ENCODE assay signal across 32 cellular contexts in the genomic region with DNA sequence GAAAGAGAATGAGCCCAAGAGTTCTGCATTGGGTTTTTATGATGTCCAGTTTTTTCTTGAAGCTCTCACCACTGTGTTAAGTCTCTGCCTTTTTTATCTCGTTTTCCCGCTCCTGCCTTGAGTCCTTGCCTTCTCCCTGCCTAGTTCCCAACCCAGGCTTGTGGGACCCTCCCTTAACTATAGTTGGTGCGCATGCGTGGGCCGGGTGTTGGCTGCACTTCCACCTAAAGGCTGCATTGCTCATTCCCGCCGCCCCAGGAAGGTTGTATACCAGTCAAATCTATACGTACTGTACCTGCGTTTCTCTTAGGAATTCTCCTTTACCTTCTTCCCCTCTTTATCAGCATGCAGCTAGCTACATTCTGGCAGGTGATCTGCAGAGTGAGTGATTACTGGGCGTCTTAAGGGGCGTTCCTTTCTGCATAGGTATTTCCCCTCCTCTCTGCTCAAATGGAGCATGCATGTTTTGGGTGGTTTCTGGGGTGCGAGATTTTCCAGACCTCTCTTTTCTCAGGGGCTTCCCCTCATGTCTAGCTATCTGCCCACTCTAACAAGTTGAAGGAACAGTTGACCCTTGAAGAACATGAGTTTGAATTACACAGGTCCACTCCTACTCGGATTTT. TPM values are rescaled to one million over a fixed set of nuclear protein-coding genes. Genes with fewer than 3 reads are reported as not detected.
"Had no signal": no experiment of that assay in that cellular context is flagged by ENCODE, and none has a peak within 500 bp of the region (broad histone marks: within the 10 kb centered on the region; RNA-seq: fewer than 3 reads in every experiment).

No MANE protein-coding gene starts in this region.

- H3K27me3 ChIP-seq: ascending aorta, esophagus muscularis mucosa, foreskin keratinocyte, gastrocnemius medialis, heart left ventricle had no signal

- H3K4me1 ChIP-seq: ascending aorta, esophagus muscularis mucosa, foreskin keratinocyte, gastrocnemius medialis, heart left ventricle had no signal

- FAIRE-seq: bronchial epithelial cell, colon had no signal

- H3K36me3 Mint-ChIP-seq: activated CD8-positive, alpha-beta memory T cell treated with anti-CD3 and anti-CD28 coated beads, Interleukin-2, amount 10 ng/mL, durations not matched to agents 7 days and 5 days had no signal

- H3K4me3 ChIP-seq: ascending aorta, esophagus muscularis mucosa, gastrocnemius medialis, heart left ventricle had no signal

- H3K27me3 Mint-ChIP-seq: activated CD4-positive, alpha-beta memory T cell treated with anti-CD3 and anti-CD28 coated beads for 36 hours; activated CD4-positive, alpha-beta T cell treated with anti-CD3 and anti-CD28 coated beads for 36 hours; activated CD4-positive, alpha-beta T cell treated with anti-CD3 and anti-CD28 coated beads, Interleukin-2, amount 10 ng/mL, durations not matched to agents 24 days and 14 days; activated naive CD4-positive, alpha-beta T cell treated with anti-CD3 and anti-CD28 coated beads, Interleukin-2, amount 50 U/mL, for 24 hours; activated naive CD8-positive, alpha-beta T cell treated with anti-CD3 and anti-CD28 coated beads for 36 hours; brain; central memory CD8-positive, alpha-beta T cell had no signal

- H3K27ac ChIP-seq: ascending aorta, esophagus muscularis mucosa, foreskin keratinocyte, gastrocnemius medialis, heart left ventricle had no signal

- H3K4me1 Mint-ChIP-seq: activated CD4-positive, alpha-beta T cell treated with anti-CD3 and anti-CD28 coated beads for 36 hours; activated CD4-positive, alpha-beta T cell treated with anti-CD3 and anti-CD28 coated beads, Interleukin-2, amount 10 ng/mL, durations not matched to agents 24 days and 14 days; activated CD8-positive, alpha-beta memory T cell treated with anti-CD3 and anti-CD28 coated beads, Interleukin-2, amount 10 ng/mL, durations not matched to agents 7 days and 5 days; activated naive CD4-positive, alpha-beta T cell treated with anti-CD3 and anti-CD28 coated beads, Interleukin-2, amount 50 U/mL, for 24 hours; activated naive CD8-positive, alpha-beta T cell treated with anti-CD3 and anti-CD28 coated beads for 36 hours; brain; central memory CD8-positive, alpha-beta T cell had no signal

- H3K4me3 Mint-ChIP-seq: activated CD4-positive, alpha-beta memory T cell treated with anti-CD3 and anti-CD28 coated beads for 36 hours; activated CD4-positive, alpha-beta T cell treated with anti-CD3 and anti-CD28 coated beads for 36 hours; activated CD4-positive, alpha-beta T cell treated with anti-CD3 and anti-CD28 coated beads, Interleukin-2, amount 10 ng/mL, durations not matched to agents 24 days and 14 days; activated CD8-positive, alpha-beta memory T cell treated with anti-CD3 and anti-CD28 coated beads, Interleukin-2, amount 10 ng/mL, durations not matched to agents 7 days and 5 days; activated CD8-positive, alpha-beta T cell treated with anti-CD3 and anti-CD28 coated beads, Interleukin-2, amount 10 ng/mL, durations not matched to agents 7 days and 5 days; activated naive CD4-positive, alpha-beta T cell treated with anti-CD3 and anti-CD28 coated beads for 36 hours; activated naive CD4-positive, alpha-beta T cell treated with anti-CD3 and anti-CD28 coated beads, Interleukin-2, amount 50 U/mL, for 24 hours; activated naive CD8-positive, alpha-beta T cell treated with anti-CD3 and anti-CD28 coated beads for 36 hours; activated T-helper 1 cell treated with anti-CD3 and anti-CD28 coated beads, Interleukin-12 subunit alpha, Interleukin-12 subunit beta, Interleukin-2, Interleukin-4 antibody, amounts not matched to agents 30 ng/mL and 10 ng/mL and 1 ng/mL, durations not matched to agents 14 hours and 24 hours and 36 hours; brain; central memory CD8-positive, alpha-beta T cell; effector memory CD8-positive, alpha-beta T cell had no signal

- H3K27ac Mint-ChIP-seq: activated CD4-positive, alpha-beta memory T cell treated with anti-CD3 and anti-CD28 coated beads for 36 hours; activated CD4-positive, alpha-beta T cell treated with anti-CD3 and anti-CD28 coated beads for 36 hours; activated CD4-positive, alpha-beta T cell treated with anti-CD3 and anti-CD28 coated beads, Interleukin-2, amount 10 ng/mL, durations not matched to agents 24 days and 14 days; activated CD8-positive, alpha-beta memory T cell treated with anti-CD3 and anti-CD28 coated beads, Interleukin-2, amount 10 ng/mL, durations not matched to agents 7 days and 5 days; activated CD8-positive, alpha-beta T cell treated with anti-CD3 and anti-CD28 coated beads, Interleukin-2, amount 10 ng/mL, durations not matched to agents 7 days and 5 days; activated naive CD4-positive, alpha-beta T cell treated with anti-CD3 and anti-CD28 coated beads for 36 hours; activated naive CD4-positive, alpha-beta T cell treated with anti-CD3 and anti-CD28 coated beads, Interleukin-2, amount 50 U/mL, for 24 hours; activated naive CD8-positive, alpha-beta T cell treated with anti-CD3 and anti-CD28 coated beads for 36 hours; activated T-helper 1 cell treated with anti-CD3 and anti-CD28 coated beads, Interleukin-12 subunit alpha, Interleukin-12 subunit beta, Interleukin-2, Interleukin-4 antibody, amounts not matched to agents 30 ng/mL and 10 ng/mL and 1 ng/mL, durations not matched to agents 14 hours and 24 hours and 36 hours; activated T-helper 2 cell treated with anti-CD3 and anti-CD28 coated beads, Interferon-gamma antibody, Interleukin-2, Interleukin-4, amounts not matched to agents 10 μg/mL and 5 μg/mL and 100 μg/mL, durations not matched to agents 14 hours and 24 hours and 36 hours; brain; effector memory CD8-positive, alpha-beta T cell had no signal

- DNase-seq: activated CD4-positive, alpha-beta memory T cell treated with anti-CD3 and anti-CD28 coated beads for 36 hours; activated CD4-positive, alpha-beta T cell treated with anti-CD3 and anti-CD28 coated beads for 36 hours; activated CD4-positive, alpha-beta T cell treated with anti-CD3 and anti-CD28 coated beads, Interleukin-2, amount 10 ng/mL, durations not matched to agents 24 days and 14 days; activated CD4-positive, CD25-positive, alpha-beta regulatory T cell; activated CD4-positive, CD25-positive, alpha-beta regulatory T cell treated with anti-CD3 and anti-CD28 coated beads, Interleukin-2, amount 50 U/mL, for 72 hours; activated CD8-positive, alpha-beta memory T cell treated with anti-CD3 and anti-CD28 coated beads, Interleukin-2, amount 10 ng/mL, durations not matched to agents 7 days and 5 days; activated CD8-positive, alpha-beta memory T cell treated with anti-CD3 and anti-CD28 coated beads, Interleukin-2, amount 50 U/mL, for 4 hours; activated CD8-positive, alpha-beta T cell treated with anti-CD3 and anti-CD28 coated beads, Interleukin-2, amount 10 ng/mL, durations not matched to agents 7 days and 5 days; activated effector memory CD4-positive, alpha-beta T cell treated with anti-CD3 and anti-CD28 coated beads, Interleukin-2, amount 50 U/mL, for 16 hours; activated naive CD4-positive, alpha-beta T cell treated with anti-CD3 and anti-CD28 coated beads for 36 hours; activated naive CD8-positive, alpha-beta T cell treated with anti-CD3 and anti-CD28 coated beads for 36 hours; activated T-cell treated with anti-CD3 and anti-CD28 coated beads, Interleukin-2, amount 50 U/mL, for 1 hour; activated T-cell treated with anti-CD3 and anti-CD28 coated beads, Interleukin-2, amount 50 U/mL, for 48 hours; cortex of kidney; dermis blood vessel endothelial cell; effector CD4-positive, alpha-beta T cell; effector memory CD8-positive, alpha-beta T cell; erythroblast; foreskin keratinocyte; gastrocnemius medialis; glutamatergic neuron; heart left ventricle; T-helper 2 cell had no signal

- H3K9me3 Mint-ChIP-seq: activated CD4-positive, alpha-beta memory T cell treated with anti-CD3 and anti-CD28 coated beads for 36 hours; activated CD4-positive, alpha-beta T cell treated with anti-CD3 and anti-CD28 coated beads, Interleukin-2, amount 10 ng/mL, durations not matched to agents 24 days and 14 days; activated naive CD4-positive, alpha-beta T cell treated with anti-CD3 and anti-CD28 coated beads for 36 hours; activated naive CD4-positive, alpha-beta T cell treated with anti-CD3 and anti-CD28 coated beads, Interleukin-2, amount 50 U/mL, for 24 hours; activated naive CD8-positive, alpha-beta T cell treated with anti-CD3 and anti-CD28 coated beads for 36 hours; activated T-helper 1 cell treated with anti-CD3 and anti-CD28 coated beads, Interleukin-12 subunit alpha, Interleukin-12 subunit beta, Interleukin-2, Interleukin-4 antibody, amounts not matched to agents 30 ng/mL and 10 ng/mL and 1 ng/mL, durations not matched to agents 14 hours and 24 hours and 36 hours; activated T-helper 2 cell treated with anti-CD3 and anti-CD28 coated beads, Interferon-gamma antibody, Interleukin-2, Interleukin-4, amounts not matched to agents 10 μg/mL and 5 μg/mL and 100 μg/mL, durations not matched to agents 14 hours and 24 hours and 36 hours; brain; central memory CD8-positive, alpha-beta T cell; effector memory CD8-positive, alpha-beta T cell had no signal

- H3K9me3 ChIP-seq: ascending aorta, esophagus muscularis mucosa, gastrocnemius medialis, heart left ventricle had no signal

- ATAC-seq: activated CD4-positive, alpha-beta T cell treated with anti-CD3 and anti-CD28 coated beads for 36 hours; activated CD8-positive, alpha-beta memory T cell treated with anti-CD3 and anti-CD28 coated beads, Interleukin-2, amount 10 ng/mL, durations not matched to agents 7 days and 5 days; activated CD8-positive, alpha-beta T cell treated with anti-CD3 and anti-CD28 coated beads, Interleukin-2, amount 10 ng/mL, durations not matched to agents 7 days and 5 days; effector memory CD8-positive, alpha-beta T cell; foreskin keratinocyte; gastrocnemius medialis; heart left ventricle had no signal

RNA-seq across cellular contexts. Expression of gene REP15, which starts 6.6 kb away (rescaled TPM):
- total RNA-seq: activated CD4-positive, alpha-beta T cell treated with anti-CD3 and anti-CD28 coated beads for 36 hours; ascending aorta had no signal
